In genomic region chr2:148658807-148659722, GRCh38 we compare ENCODE assay signal across 8 cellular contexts. TPM values are rescaled to one million over a fixed set of nuclear protein-coding genes. Genes with fewer than 3 reads are reported as not detected.
DNase-seq lines count a peak whose midpoint lies in the region; ATAC-seq and TF ChIP-seq lines count a peak whose summit lies in the region.

No MANE protein-coding gene starts in this region.

- peak overlapping the region; percentile 45; the same call in 1 of the 2 replicates for H3K27ac ChIP-seq in HL-60 (replicated peaks)
- H3K27ac ChIP-seq in smooth muscle cell (ENCODE audit: low read depth), result peak overlapping the region; percentile 90
- no peak overlapping the region for H3K27ac ChIP-seq in Karpas-422 (ENCODE audit: low read length)

- 27% methylated on average over 2 of the region's 2 CpGs for WGBS in smooth muscle cell (ENCODE audit: low lambda C conversion rate)

- H4K20me1 ChIP-seq in smooth muscle cell (ENCODE audit: low read depth) (peaks cover 86% of the 10 kb centered on the region), Karpas-422 (ENCODE audit: insufficient read depth, low read depth, low read length) (peaks cover 4% of the 10 kb centered on the region; the same call in 1 of the 2 replicates)

- H3K9ac ChIP-seq in adipocyte (ENCODE audit: low read length) (no peak overlapping the region), smooth muscle cell (ENCODE audit: low read depth) (peak overlapping the region; percentile 59), Karpas-422 (ENCODE audit: low read length) (no peak overlapping the region)

- H3K27me3 ChIP-seq in GM06990 (replicated peaks; ENCODE audit: control insufficient read depth, insufficient read depth, low read length), result no peaks in the 10 kb centered on the region
- no peaks in the 10 kb centered on the region for H3K27me3 ChIP-seq in HL-60 (ENCODE audit: insufficient read depth, poor library complexity, severe bottlenecking)
- H3K27me3 ChIP-seq in adipocyte (replicated peaks; ENCODE audit: control insufficient read depth, insufficient read depth, low read length), result no peaks in the 10 kb centered on the region
- no peaks in the 10 kb centered on the region for H3K27me3 ChIP-seq in smooth muscle cell (ENCODE audit: low read depth)
- H3K27me3 ChIP-seq in Karpas-422 (ENCODE audit: low read length), result no peaks in the 10 kb centered on the region

- H2AFZ ChIP-seq in smooth muscle cell (ENCODE audit: low read depth) (no peak overlapping the region), Karpas-422 (ENCODE audit: low read length) (no peak overlapping the region)

- DNase-seq in GM06990 (ENCODE audit: extremely low read depth, insufficient read length) (peak; percentile 48), HL-60 (ENCODE audit: low read depth in 1 of 2, low spot score in 1 of 2) (no peak), adipocyte (ENCODE audit: low read depth) (peak; percentile 33), smooth muscle cell (lab: John Stamatoyannopoulos, UW; ENCODE audit: unreplicated experiment) (no peak), T1000 (lab: John Stamatoyannopoulos, UW) (no peak), Karpas-422 (no peak), retina (no peak)

- no peak overlapping the region for H3K4me3 ChIP-seq in GM06990 (replicated peaks; ENCODE audit: low read depth, low read length)
- no peak overlapping the region for H3K4me3 ChIP-seq in HL-60 (replicated peaks; ENCODE audit: insufficient read depth, low read length)
- no peak overlapping the region for H3K4me3 ChIP-seq in adipocyte (ENCODE audit: low read length)
- no peak overlapping the region for H3K4me3 ChIP-seq in smooth muscle cell
- no peak overlapping the region for H3K4me3 ChIP-seq in Karpas-422 (ENCODE audit: low read length)

- no peaks in the 10 kb centered on the region for H3K9me2 ChIP-seq in Karpas-422 (replicated peaks; ENCODE audit: insufficient read depth, low read length)

- H3K9me3 ChIP-seq in adipocyte (ENCODE audit: control insufficient read depth, low read length) (no peaks in the 10 kb centered on the region), smooth muscle cell (replicated peaks; ENCODE audit: low read depth) (no peaks in the 10 kb centered on the region), Karpas-422 (ENCODE audit: low read length) (0 out of 2 replicates have a peak, but pooled peaks cover 3% of the 10 kb centered on the region)

- peaks cover 97% of the 10 kb centered on the region for H3K79me2 ChIP-seq in smooth muscle cell (ENCODE audit: low read depth)
- peaks cover 91% of the 10 kb centered on the region for H3K79me2 ChIP-seq in Karpas-422 (ENCODE audit: low read length)

- H3F3A ChIP-seq in smooth muscle cell (ENCODE audit: low read depth), result peaks cover 6% of the 10 kb centered on the region

- H3K36me3 ChIP-seq in GM06990 (ENCODE audit: control insufficient read depth, insufficient read depth, low read length) (no peaks in the 10 kb centered on the region), adipocyte (ENCODE audit: control insufficient read depth, insufficient read depth, low read length, severe bottlenecking) (no peaks in the 10 kb centered on the region), smooth muscle cell (ENCODE audit: low read depth) (no peaks in the 10 kb centered on the region), Karpas-422 (ENCODE audit: insufficient read depth, low read length) (no peaks in the 10 kb centered on the region)

- no peak for TF ChIP-seq CTCF in GM06990 (IDR thresholded peaks at IDR 0.05; ENCODE audit: insufficient read depth, low read length, poor library complexity, severe bottlenecking)
- TF ChIP-seq CTCF in HL-60 (IDR thresholded peaks at IDR 0.05; ENCODE audit: insufficient read depth, low read length), result no peak
- TF ChIP-seq CTCF in smooth muscle cell (IDR thresholded peaks at IDR 0.05; ENCODE audit: borderline replicate concordance, insufficient read depth, poor library complexity, severe bottlenecking), result no peak

- ATAC-seq in GM21526 (IDR thresholded peaks at IDR 0.05; ENCODE audit: low FRiP score, unreplicated experiment), result peak; percentile 84

- peaks cover 20% of the 10 kb centered on the region for H3K4me1 ChIP-seq in adipocyte (ENCODE audit: control insufficient read depth, insufficient read depth, low read length)
- H3K4me1 ChIP-seq in smooth muscle cell (ENCODE audit: low read depth), result peaks cover 20% of the 10 kb centered on the region
- H3K4me1 ChIP-seq in Karpas-422 (ENCODE audit: low read length), result no peaks in the 10 kb centered on the region

- H3K4me2 ChIP-seq in smooth muscle cell (peak overlapping the region; percentile 56), Karpas-422 (ENCODE audit: low read depth, low read length, poor library complexity, severe bottlenecking) (no peak overlapping the region)

RNA-seq across cellular contexts. Expression of gene EPC2, which starts 14.5 kb away (rescaled TPM):
- 26.7 and 28.2 TPM in 2 replicates for total RNA-seq in smooth muscle cell
- 2.7 and 5.1 TPM in 2 replicates for polyA plus RNA-seq in smooth muscle cell
- total RNA-seq in Karpas-422 (2014; rRNA removed; shearing (Covaris generic); ENCODE audit: low replicate concordance), result 22.8 and 30.3 TPM in 2 replicates

Comparison
In these comparisons a context has a peak if more than half of its experiments do, and no peak if none do; other contexts are left out.
1. DNase-seq: peak in GM06990 (single experiment) and adipocyte (single experiment); none in HL-60 (0 of 2), smooth muscle cell (single experiment), T1000 (single experiment), Karpas-422 (single experiment) and retina (single experiment).